18 cellular contexts compared by ENCODE assay signal in genomic region chrX:107734646-107735045, GRCh38. TPM values are rescaled to one million over a fixed set of nuclear protein-coding genes. Genes with fewer than 3 reads are reported as not detected.
DNase-seq lines count a peak whose midpoint lies in the region; ATAC-seq and TF ChIP-seq lines count a peak whose summit lies in the region.
"Had no signal": no experiment of that assay in that cellular context is flagged by ENCODE, and none has a peak within 500 bp of the region (broad histone marks: within the 10 kb centered on the region; RNA-seq: fewer than 3 reads in every experiment).

No MANE protein-coding gene starts in this region.

- H3K9me3 ChIP-seq in adrenal gland (replicated peaks in 1 of 3) = no peaks in the 10 kb centered on the region
- H3K9me3 ChIP-seq: MG63 had no signal

- H3K27ac ChIP-seq in adrenal gland (peak overlapping the region in 3 of 5 donors; percentile 48 to 95 (median 92)), substantia nigra (ENCODE audit: low read depth, low read length, poor library complexity, severe bottlenecking) (peak overlapping the region; percentile 17)

- H3K4me1 ChIP-seq in adrenal gland (replicated peaks in 1 of 2) = peaks cover 26 to 71% of the 10 kb centered on the region in 2 donors

- no peaks in the 10 kb centered on the region for H3K9me3 Mint-ChIP-seq in nephron
- H3K9me3 Mint-ChIP-seq: CD14-positive monocyte, IgD-negative memory B cell had no signal

- TF ChIP-seq CTCF in adrenal gland (IDR thresholded peaks at IDR 0.05) = no peak
- no peak for TF ChIP-seq CTCF in nephron (IDR thresholded peaks at IDR 0.05; ENCODE audit: unreplicated experiment in 3 of 3)

- DNase-seq in adrenal gland (no peak), dermis blood vessel endothelial cell (peak; percentile 57), substantia nigra (lab: John Stamatoyannopoulos, UW) (no peak), 8988T (no peak)
- no peak for DNase-seq in stimulated activated CD8-positive, alpha-beta memory T cell treated with anti-CD3 and anti-CD28 coated beads, Interleukin-4, amount 100 ng/mL, for 48 hours
- DNase-seq: AML-193, DMS79 treated with DMSO at 0.1 percent for 48 hours, Kasumi-1, MG63, NCI-H1694 treated with DMSO at 0.1 percent for 48 hours, SHP77 had no signal

- H3K36me3 ChIP-seq in adrenal gland (replicated peaks in 1 of 2) = no peaks in the 10 kb centered on the region
- H3K36me3 ChIP-seq: MG63 had no signal

- TF ChIP-seq POLR2A in adrenal gland (IDR thresholded peaks at IDR 0.05) = no peak

- no peak overlapping the region for H3K4me3 Mint-ChIP-seq in nephron
- H3K4me3 Mint-ChIP-seq: CD14-positive monocyte, IgD-negative memory B cell had no signal

- intact Hi-C loops in adrenal gland (cut with DNase I) = no loop called here

- H3K27me3 ChIP-seq in adrenal gland = no peaks in the 10 kb centered on the region
- H3K27me3 ChIP-seq: MG63 had no signal

- peaks cover 49% of the 10 kb centered on the region for H3K4me1 Mint-ChIP-seq in nephron

- WGBS in adrenal gland, 4 donors = 30 to 61% (median 43%) methylated on average over 3 of the region's 3 CpGs

- no peaks in the 10 kb centered on the region for H3K36me3 Mint-ChIP-seq in nephron (ENCODE audit: low read depth)
- H3K36me3 Mint-ChIP-seq: CD14-positive monocyte had no signal

- peak overlapping the region in 2 of 3 experiments; percentile 71 to 90 for H3K27ac Mint-ChIP-seq in nephron
- H3K27ac Mint-ChIP-seq: IgD-negative memory B cell had no signal

- no peak for ATAC-seq in SK-N-SH treated with all-trans-retinoic acid at 6 μM for 48 hours
- ATAC-seq: Panc1 had no signal

- no peaks in the 10 kb centered on the region for H3K27me3 Mint-ChIP-seq in nephron (ENCODE audit: low read depth)

- no peak overlapping the region for H3K4me3 ChIP-seq in adrenal gland
- H3K4me3 ChIP-seq: MG63 had no signal

TF ChIP-seq in SK-N-SH treated with all-trans-retinoic acid at 6 μM for 48 hours, 23 proteins besides CTCF, POLR2A, EP300 and RAD21:
- TF ChIP-seq TCF4 (CRISPR knock-in tag; IDR thresholded peaks at IDR 0.05; ENCODE audit: borderline replicate concordance) = no peak
- TF ChIP-seq POU6F1 (CRISPR knock-in tag; IDR thresholded peaks at IDR 0.05; ENCODE audit: borderline replicate concordance, low read depth) = no peak
- TF ChIP-seq CREB5 (CRISPR knock-in tag; IDR thresholded peaks at IDR 0.05; ENCODE audit: low read depth) = no peak
- TF ChIP-seq OSR1 (CRISPR knock-in tag; IDR thresholded peaks at IDR 0.05) = no peak
- no peak for TF ChIP-seq RARB (CRISPR knock-in tag; IDR thresholded peaks at IDR 0.05)
- no peak for TF ChIP-seq ZNF70 (CRISPR knock-in tag; IDR thresholded peaks at IDR 0.05)
- no peak for TF ChIP-seq BACH2 (CRISPR knock-in tag; IDR thresholded peaks at IDR 0.05; ENCODE audit: borderline replicate concordance)
- no peak for TF ChIP-seq GLIS3 (CRISPR knock-in tag; IDR thresholded peaks at IDR 0.05)
- no peak for TF ChIP-seq ARNTL (CRISPR knock-in tag; IDR thresholded peaks at IDR 0.05; ENCODE audit: borderline replicate concordance, low read depth)
- no peak for TF ChIP-seq TOX (CRISPR knock-in tag; IDR thresholded peaks at IDR 0.05; ENCODE audit: borderline replicate concordance)
- no peak for TF ChIP-seq CSDC2 (CRISPR knock-in tag; IDR thresholded peaks at IDR 0.05)
TF ChIP-seq in SK-N-SH treated with all-trans-retinoic acid at 6 μM for 48 hours: peak in this region for 0.

RNA-seq across cellular contexts. Expression of gene TSC22D3, which starts 40.9 kb away (rescaled TPM):
- total RNA-seq in adrenal gland (100 to 1,000 TPM; 191 to 474 (median 379) TPM), dermis blood vessel endothelial cell (51.6 and 56.3 TPM in 2 replicates)
- 100 to 1,000 TPM; 132 to 226 (median 146) TPM for polyA plus RNA-seq in adrenal gland

RNA-seq across cellular contexts. Expression of gene NCBP2L, which starts 42.9 kb away (rescaled TPM):
- total RNA-seq in adrenal gland (1 to 10 TPM in 6 of 8 donors, under 1 TPM in 2; 0.26 to 3.5 (median 1.3) TPM), dermis blood vessel endothelial cell (not detected in 2 replicates)
- polyA plus RNA-seq in adrenal gland = 1 to 10 TPM in 1 of 3 donors, under 1 TPM in 2; 0.40 to 2.3 (median 0.91) TPM
- total RNA-seq: H1, NCI-H460 had no signal
- polyA plus RNA-seq: CD14-positive monocyte, H1, IgD-negative memory B cell had no signal
